28 cellular contexts compared by ENCODE assay signal in genomic region chr14:25267186-25267585, GRCh38.
"Had no signal": no experiment of that assay in that cellular context is flagged by ENCODE, and none has a peak within 500 bp of the region (broad histone marks: within the 10 kb centered on the region; RNA-seq: fewer than 3 reads in every experiment).

No MANE protein-coding gene starts in this region.

- H3K36me3 Mint-ChIP-seq: stimulated activated effector memory CD8-positive, alpha-beta T cell treated with anti-CD3 and anti-CD28 coated beads, Interleukin-12 subunit alpha, Interleukin-12 subunit beta, amount 100 ng/mL, for 72 hours; stimulated activated memory B cell treated with anti-CD40 and anti-IgM and Interleukin-4, amounts not matched to agents 10 μg/mL and 1 μg/mL and 100 μg/mL, for 72 hours; stimulated activated naive B cell treated with anti-CD40 and anti-IgM and Interleukin-4, amounts not matched to agents 10 μg/mL and 1 μg/mL and 100 μg/mL, for 72 hours; type B pancreatic cell had no signal

- ATAC-seq: stimulated activated effector memory CD8-positive, alpha-beta T cell treated with anti-CD3 and anti-CD28 coated beads, Interleukin-12 subunit alpha, Interleukin-12 subunit beta, amount 100 ng/mL, for 72 hours; stimulated activated memory B cell treated with anti-CD40 and anti-IgM and Interleukin-4, amounts not matched to agents 10 μg/mL and 1 μg/mL and 100 μg/mL, for 72 hours; stimulated activated naive B cell treated with anti-CD40 and anti-IgM and Interleukin-4, amounts not matched to agents 10 μg/mL and 1 μg/mL and 100 μg/mL, for 72 hours; stimulated activated naive CD8-positive, alpha-beta T cell treated with anti-CD3 and anti-CD28 coated beads, Interleukin-15, amount 100 ng/mL, for 72 hours; stimulated activated naive CD8-positive, alpha-beta T cell treated with anti-CD3 and anti-CD28 coated beads, Interleukin-15, Interleukin-2, amounts not matched to agents 100 U/mL and 50 U/mL, for 24 hours; upper lobe of right lung had no signal

- H3K9me3 Mint-ChIP-seq: stimulated activated effector memory CD8-positive, alpha-beta T cell treated with anti-CD3 and anti-CD28 coated beads, Interleukin-12 subunit alpha, Interleukin-12 subunit beta, amount 100 ng/mL, for 72 hours; stimulated activated naive CD8-positive, alpha-beta T cell treated with anti-CD3 and anti-CD28 coated beads, Interleukin-15, Interleukin-2, amounts not matched to agents 100 ng/mL and 50 ng/mL, for 24 hours; type B pancreatic cell had no signal

- H3K4me1 Mint-ChIP-seq: stimulated activated effector memory CD8-positive, alpha-beta T cell treated with anti-CD3 and anti-CD28 coated beads, Interleukin-12 subunit alpha, Interleukin-12 subunit beta, amount 100 ng/mL, for 72 hours; stimulated activated memory B cell treated with anti-CD40 and anti-IgM and Interleukin-4, amounts not matched to agents 10 μg/mL and 1 μg/mL and 100 μg/mL, for 72 hours; stimulated activated naive B cell treated with anti-CD40 and anti-IgM and Interleukin-4, amounts not matched to agents 10 μg/mL and 1 μg/mL and 100 μg/mL, for 72 hours; stimulated activated naive CD8-positive, alpha-beta T cell treated with anti-CD3 and anti-CD28 coated beads, Interleukin-15, amount 100 ng/mL, for 72 hours had no signal

- H3K4me3 ChIP-seq: stomach, suprapubic skin, testis, thoracic aorta, thyroid gland, tibial artery, tibial nerve, transverse colon, upper lobe of left lung, upper lobe of right lung, uterus, vagina had no signal

- H3K27me3 Mint-ChIP-seq: stimulated activated memory B cell treated with anti-CD40 and anti-IgM and Interleukin-4, amounts not matched to agents 10 μg/mL and 1 μg/mL and 100 μg/mL, for 72 hours; stimulated activated naive B cell treated with anti-CD40 and anti-IgM and Interleukin-4, amounts not matched to agents 10 μg/mL and 1 μg/mL and 100 μg/mL, for 72 hours; stimulated activated naive CD8-positive, alpha-beta T cell treated with anti-CD3 and anti-CD28 coated beads, Interleukin-15, amount 100 ng/mL, for 72 hours; type B pancreatic cell had no signal

- H3K4me1 ChIP-seq: stomach, suprapubic skin, testis, thyroid gland, tibial artery, tibial nerve, transverse colon, upper lobe of left lung, upper lobe of right lung, uterus, vagina had no signal

- DNase-seq: stimulated activated CD4-positive, alpha-beta T cell treated with anti-CD3 and anti-CD28 coated beads, Interleukin-2, amount 100 ng/mL, for 48 hours; stimulated activated CD4-positive, alpha-beta T cell treated with anti-CD3 and anti-CD28 coated beads, Interleukin-4, amount 100 ng/mL, for 1 hour; stimulated activated CD4-positive, alpha-beta T cell treated with anti-CD3 and anti-CD28 coated beads, Interleukin-4, amount 100 ng/mL, for 24 hours; stimulated activated CD4-positive, alpha-beta T cell treated with anti-CD3 and anti-CD28 coated beads, Interleukin-4, amount 100 ng/mL, for 4 hours; stimulated activated CD8-positive, alpha-beta memory T cell treated with anti-CD3 and anti-CD28 coated beads, Interleukin-4, amount 100 ng/mL, for 48 hours; stimulated activated naive B cell treated with anti-CD40 and anti-IgM and Interleukin-4, amounts not matched to agents 10 μg/mL and 1 μg/mL and 100 μg/mL, for 72 hours; stimulated activated naive CD4-positive, alpha-beta T cell; stimulated activated naive CD4-positive, alpha-beta T cell treated with Interleukin-2 at 50 U/mL for 16 hours; stimulated activated naive CD8-positive, alpha-beta T cell treated with anti-CD3 and anti-CD28 coated beads, Interleukin-15, amount 100 ng/mL, for 72 hours; stimulated activated naive CD8-positive, alpha-beta T cell treated with anti-CD3 and anti-CD28 coated beads, Interleukin-15, Interleukin-2, amounts not matched to agents 100 U/mL and 50 U/mL, for 24 hours; stomach; substantia nigra; testis; thyroid gland; tibial artery; transverse colon; trophoblast cell; upper lobe of right lung; uterus had no signal

- H3K36me3 ChIP-seq: stomach, suprapubic skin, thoracic aorta, thyroid gland, tibial artery, tibial nerve, transverse colon, upper lobe of left lung, upper lobe of right lung, uterus, vagina had no signal

- H3K9me3 ChIP-seq: stomach, suprapubic skin, testis, thoracic aorta, thyroid gland, tibial artery, tibial nerve, transverse colon, upper lobe of left lung, upper lobe of right lung, uterus, vagina had no signal

- H3K27me3 ChIP-seq: stomach, suprapubic skin, testis, thyroid gland, tibial artery, tibial nerve, transverse colon, upper lobe of left lung, upper lobe of right lung, uterus, vagina had no signal

- H3K27ac ChIP-seq: stomach, suprapubic skin, testis, thoracic aorta, thyroid gland, tibial artery, tibial nerve, transverse colon, upper lobe of left lung, upper lobe of right lung, uterus, vagina had no signal

- H3K27ac Mint-ChIP-seq: stimulated activated effector memory CD8-positive, alpha-beta T cell treated with anti-CD3 and anti-CD28 coated beads, Interleukin-12 subunit alpha, Interleukin-12 subunit beta, amount 100 ng/mL, for 72 hours; stimulated activated memory B cell treated with anti-CD40 and anti-IgM and Interleukin-4, amounts not matched to agents 10 μg/mL and 1 μg/mL and 100 μg/mL, for 72 hours; stimulated activated naive B cell treated with anti-CD40 and anti-IgM and Interleukin-4, amounts not matched to agents 10 μg/mL and 1 μg/mL and 100 μg/mL, for 72 hours; stimulated activated naive CD8-positive, alpha-beta T cell treated with anti-CD3 and anti-CD28 coated beads, Interleukin-15, amount 100 ng/mL, for 72 hours; stimulated activated naive CD8-positive, alpha-beta T cell treated with anti-CD3 and anti-CD28 coated beads, Interleukin-15, Interleukin-2, amounts not matched to agents 100 ng/mL and 50 ng/mL, for 24 hours; type B pancreatic cell had no signal

- H3K4me3 Mint-ChIP-seq: stimulated activated effector memory CD8-positive, alpha-beta T cell treated with anti-CD3 and anti-CD28 coated beads, Interleukin-12 subunit alpha, Interleukin-12 subunit beta, amount 100 ng/mL, for 72 hours; stimulated activated memory B cell treated with anti-CD40 and anti-IgM and Interleukin-4, amounts not matched to agents 10 μg/mL and 1 μg/mL and 100 μg/mL, for 72 hours; stimulated activated naive B cell treated with anti-CD40 and anti-IgM and Interleukin-4, amounts not matched to agents 10 μg/mL and 1 μg/mL and 100 μg/mL, for 72 hours; stimulated activated naive CD8-positive, alpha-beta T cell treated with anti-CD3 and anti-CD28 coated beads, Interleukin-15, amount 100 ng/mL, for 72 hours; stimulated activated naive CD8-positive, alpha-beta T cell treated with anti-CD3 and anti-CD28 coated beads, Interleukin-15, Interleukin-2, amounts not matched to agents 100 ng/mL and 50 ng/mL, for 24 hours; type B pancreatic cell had no signal
